ENCODE assay signal across 15 cellular contexts in the genomic region with DNA sequence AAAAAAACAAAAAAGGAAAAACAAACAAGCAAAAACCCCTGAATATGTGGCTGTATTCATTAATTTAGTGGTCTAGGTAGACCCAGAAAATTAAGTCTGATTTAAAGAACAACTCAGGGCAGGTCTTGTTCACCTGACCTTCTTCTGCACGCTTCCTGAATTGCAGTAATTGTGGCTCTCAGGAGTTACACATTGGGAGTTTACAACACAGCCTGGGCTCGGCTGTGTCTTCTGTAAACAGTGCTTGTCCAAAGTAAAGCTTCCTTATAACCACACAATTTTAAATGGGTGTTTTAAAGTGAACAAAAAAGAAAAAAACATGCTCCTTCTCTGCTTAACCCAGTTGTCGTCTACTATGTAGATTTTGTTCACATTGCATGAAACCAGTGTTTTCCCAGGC. TPM values are rescaled to one million over a fixed set of nuclear protein-coding genes. Genes with fewer than 3 reads are reported as not detected.
DNase-seq lines count a peak whose midpoint lies in the region; ATAC-seq and TF ChIP-seq lines count a peak whose summit lies in the region.
"Had no signal": no experiment of that assay in that cellular context is flagged by ENCODE, and none has a peak within 500 bp of the region (broad histone marks: within the 10 kb centered on the region; RNA-seq: fewer than 3 reads in every experiment).

No MANE protein-coding gene starts in this region.

- no peaks in the 10 kb centered on the region for H3K27me3 ChIP-seq in HUES6 (ENCODE audit: control insufficient read depth, insufficient read depth, low read length)
- no peaks in the 10 kb centered on the region for H3K27me3 ChIP-seq in PC-9 (ENCODE audit: insufficient read depth, low read depth)
- no peaks in the 10 kb centered on the region for H3K27me3 ChIP-seq in hepatocyte
- H3K27me3 ChIP-seq in neutrophil = no peaks in the 10 kb centered on the region

- peaks cover 6 to 18% of the 10 kb centered on the region in 2 donors for H3K27me3 Mint-ChIP-seq in effector memory CD8-positive, alpha-beta T cell
- H3K27me3 Mint-ChIP-seq: B cell; CD4-positive, alpha-beta T cell had no signal

- 63% methylated on average over 3 of the region's 3 CpGs for WGBS in hepatocyte (ENCODE audit: low lambda C conversion rate, missing lambda C conversion rate)

- no peaks in the 10 kb centered on the region for H3K9me2 ChIP-seq in PC-9 (ENCODE audit: insufficient read depth)
- H3K9me2 ChIP-seq in hepatocyte (replicated peaks; ENCODE audit: insufficient read depth) = no peaks in the 10 kb centered on the region

- H3K36me3 Mint-ChIP-seq in effector memory CD8-positive, alpha-beta T cell (ENCODE audit: insufficient read depth) = peaks cover 4% of the 10 kb centered on the region

- no peaks in the 10 kb centered on the region for H3F3A ChIP-seq in PC-9 (ENCODE audit: insufficient read depth, low read depth)

- no peak for DNase-seq in PC-9
- no peak for DNase-seq in hepatocyte (ENCODE audit: low spot score)
- DNase-seq in NAMALWA (ENCODE audit: low spot score) = no peak
- no peak for DNase-seq in effector memory CD8-positive, alpha-beta T cell
- DNase-seq in caudate nucleus (lab: John Stamatoyannopoulos, UW) = no peak
- DNase-seq in dermis blood vessel endothelial cell = no peak
- DNase-seq: C1 segment of cervical spinal cord; Calu3; CD4-positive, alpha-beta T cell; DMS 273 treated with DMSO at 0.1 percent for 48 hours; DMS79 had no signal

- H2AFZ ChIP-seq in PC-9 (peak overlapping the region; percentile 14; the same call in 1 of the 2 replicates), hepatocyte (peak overlapping the region; percentile 19)

- POLR2A ChIA-PET in PC-9 (lab: Charles Lee; ENCODE audit: unreplicated experiment) = no interaction called here

- CTCF ChIA-PET in PC-9 (lab: Charles Lee) = no interaction called here

- no peak overlapping the region for H3K9ac ChIP-seq in HUES6 (ENCODE audit: low read length)

- H3K4me1 Mint-ChIP-seq in effector memory CD8-positive, alpha-beta T cell (ENCODE audit: low read depth in 2 of 2) = no peaks in the 10 kb centered on the region

- no TSS peak for BruUV-seq in PC-9 (replicated peaks; lab: Mats Ljungman, UMichigan)

- no peak overlapping the region for H3K4me3 ChIP-seq in HUES6 (ENCODE audit: low read depth, low read length)
- H3K4me3 ChIP-seq in PC-9 = no peak overlapping the region
- no peak overlapping the region for H3K4me3 ChIP-seq in hepatocyte
- no peak overlapping the region for H3K4me3 ChIP-seq in neutrophil (ENCODE audit: low read depth in 1 of 2, low read length in 1 of 2)

- no peaks in the 10 kb centered on the region for H3K79me2 ChIP-seq in PC-9 (ENCODE audit: low read depth)
- H3K79me2 ChIP-seq in hepatocyte = no peaks in the 10 kb centered on the region

- H3K36me3 ChIP-seq in HUES6 (ENCODE audit: control insufficient read depth, insufficient read depth, low read length) (no peaks in the 10 kb centered on the region), PC-9 (ENCODE audit: low read depth) (no peaks in the 10 kb centered on the region), hepatocyte (replicated peaks; ENCODE audit: insufficient read depth, low read depth) (no peaks in the 10 kb centered on the region), neutrophil (no peaks in the 10 kb centered on the region)

- H3K9me3 ChIP-seq in HUES6 (ENCODE audit: control insufficient read depth, insufficient read depth, low read depth, low read length) (no peaks in the 10 kb centered on the region), PC-9 (ENCODE audit: insufficient read depth, low read depth) (no peaks in the 10 kb centered on the region), hepatocyte (ENCODE audit: low read depth) (no peaks in the 10 kb centered on the region), neutrophil (no peaks in the 10 kb centered on the region)

- TF ChIP-seq CTCF in PC-9 (conservative IDR thresholded peaks at IDR 0.05) (no peak), hepatocyte (IDR thresholded peaks at IDR 0.05; ENCODE audit: poor library complexity) (no peak), neutrophil (IDR thresholded peaks at IDR 0.05) (no peak)

- 0 out of 2 replicates have a peak overlapping the region, but pooled peaks have one; percentile 85 for H3K27ac ChIP-seq in HUES6 (ENCODE audit: low read depth, low read length)
- no peak overlapping the region for H3K27ac ChIP-seq in PC-9
- H3K27ac ChIP-seq in hepatocyte = no peak overlapping the region
- peak overlapping the region; percentile 57 for H3K27ac ChIP-seq in neutrophil
- no peak overlapping the region for H3K27ac ChIP-seq in caudate nucleus (ENCODE audit: low read depth, low read length)

- peaks cover 32% of the 10 kb centered on the region for H3K4me1 ChIP-seq in HUES6 (ENCODE audit: control insufficient read depth, insufficient read depth, low read length)
- H3K4me1 ChIP-seq in PC-9 (replicated peaks; ENCODE audit: insufficient read depth) = 0 out of 2 replicates have a peak, but pooled peaks cover 8% of the 10 kb centered on the region
- H3K4me1 ChIP-seq in hepatocyte (ENCODE audit: insufficient read depth) = peaks cover 7% of the 10 kb centered on the region
- peaks cover 24 to 28% of the 10 kb centered on the region in 2 experiments for H3K4me1 ChIP-seq in neutrophil (ENCODE audit: control insufficient read depth in 1 of 2, insufficient read depth in 1 of 2, low read depth in 1 of 2, low read length in 1 of 2)

- H3K4me3 Mint-ChIP-seq in effector memory CD8-positive, alpha-beta T cell = no peak overlapping the region
- H3K4me3 Mint-ChIP-seq: B cell; CD4-positive, alpha-beta T cell had no signal

- no peak for ATAC-seq in effector memory CD8-positive, alpha-beta T cell (replicated peaks)
- ATAC-seq: HCT116 had no signal

- no peaks in the 10 kb centered on the region for H3K9me3 Mint-ChIP-seq in effector memory CD8-positive, alpha-beta T cell
- H3K9me3 Mint-ChIP-seq: CD4-positive, alpha-beta T cell had no signal

- H3K4me2 ChIP-seq in PC-9 = no peak overlapping the region
- H3K4me2 ChIP-seq in hepatocyte = peak overlapping the region; percentile 28

- no peak overlapping the region for H3K27ac Mint-ChIP-seq in effector memory CD8-positive, alpha-beta T cell
- H3K27ac Mint-ChIP-seq: B cell; CD4-positive, alpha-beta T cell had no signal

- no peaks in the 10 kb centered on the region for H4K20me1 ChIP-seq in PC-9 (ENCODE audit: insufficient read depth)
- H4K20me1 ChIP-seq in hepatocyte (ENCODE audit: insufficient read depth, poor library complexity, severe bottlenecking) = no peaks in the 10 kb centered on the region

- intact Hi-C loops in PC-9 (cut with micrococcal nuclease; ENCODE audit: unreplicated experiment) = no loop called here

RNA-seq across cellular contexts. Expression of a gene that starts 8.3 kb away (rescaled TPM):
- total RNA-seq in PC-9 (2021) (44.6 and 52.0 TPM in 2 replicates), hepatocyte (25.6 and 30.2 TPM in 2 replicates), dermis blood vessel endothelial cell (30.8 and 39.9 TPM in 2 replicates)
- polyA plus RNA-seq in hepatocyte = 16.5 and 17.4 TPM in 2 replicates

RNA-seq across cellular contexts. Expression of a gene that starts 44.8 kb away (rescaled TPM):
- total RNA-seq in PC-9 (2021) = 1,269 and 1,616 TPM in 2 replicates
- 1,542 and 1,777 TPM in 2 replicates for total RNA-seq in hepatocyte
- 601 and 608 TPM in 2 replicates for polyA plus RNA-seq in hepatocyte
- 694 and 1,366 TPM in 2 replicates for total RNA-seq in dermis blood vessel endothelial cell

RNA-seq across cellular contexts. Expression of a gene that starts 45.2 kb away (rescaled TPM):
- total RNA-seq in PC-9 (2021) (20.5 and 27.1 TPM in 2 replicates), hepatocyte (7.9 and 21.1 TPM in 2 replicates), dermis blood vessel endothelial cell (6.9 and 8.2 TPM in 2 replicates)
- 7.3 and 10.6 TPM in 2 replicates for polyA plus RNA-seq in hepatocyte

Comparison
In these comparisons a context has a peak if more than half of its experiments do, and no peak if none do; other contexts are left out.
1. H3K27ac ChIP-seq: peak in HUES6 (single experiment) and neutrophil (single experiment); none in PC-9 (single experiment), hepatocyte (single experiment) and caudate nucleus (single experiment).